Comparison of ENCODE assay signal across 11 cellular contexts in genomic region chr12:46387697-46388096, GRCh38. TPM values are rescaled to one million over a fixed set of nuclear protein-coding genes. Genes with fewer than 3 reads are reported as not detected.
DNase-seq lines count a peak whose midpoint lies in the region; ATAC-seq and TF ChIP-seq lines count a peak whose summit lies in the region.
"Had no signal": no experiment of that assay in that cellular context is flagged by ENCODE, and none has a peak within 500 bp of the region (broad histone marks: within the 10 kb centered on the region; RNA-seq: fewer than 3 reads in every experiment).

No MANE protein-coding gene starts in this region.

- no peaks in the 10 kb centered on the region for H3K27me3 ChIP-seq in esophagus squamous epithelium

- TF ChIP-seq POLR2A in esophagus squamous epithelium (IDR thresholded peaks at IDR 0.05): no peak

- H3K36me3 Mint-ChIP-seq in activated CD4-positive, alpha-beta T cell treated with anti-CD3 and anti-CD28 coated beads, Interleukin-2, amount 10 ng/mL, durations not matched to agents 24 days and 14 days (ENCODE audit: low read depth): peaks cover 20% of the 10 kb centered on the region
- H3K36me3 Mint-ChIP-seq in stimulated activated effector memory CD8-positive, alpha-beta T cell treated with anti-CD3 and anti-CD28 coated beads, Interleukin-12 subunit alpha, Interleukin-12 subunit beta, amount 100 ng/mL, for 72 hours: peaks cover 13% of the 10 kb centered on the region

- H3K4me1 ChIP-seq in esophagus squamous epithelium: peaks cover 36 to 87% (median 63%) of the 10 kb centered on the region in 3 donors

- no peaks in the 10 kb centered on the region for H3K9me3 Mint-ChIP-seq in activated CD4-positive, alpha-beta T cell treated with anti-CD3 and anti-CD28 coated beads, Interleukin-2, amount 10 ng/mL, durations not matched to agents 24 days and 14 days
- H3K9me3 Mint-ChIP-seq in stimulated activated effector memory CD8-positive, alpha-beta T cell treated with anti-CD3 and anti-CD28 coated beads, Interleukin-12 subunit alpha, Interleukin-12 subunit beta, amount 100 ng/mL, for 72 hours: no peaks in the 10 kb centered on the region

- H3K36me3 ChIP-seq in esophagus squamous epithelium: no peaks in the 10 kb centered on the region

- no peaks in the 10 kb centered on the region for H3K9me3 ChIP-seq in esophagus squamous epithelium

- TF ChIP-seq CTCF in esophagus squamous epithelium (IDR thresholded peaks at IDR 0.05): no peak

- H3K4me3 ChIP-seq in esophagus squamous epithelium: no peak overlapping the region

- H3K27me3 Mint-ChIP-seq in activated CD4-positive, alpha-beta T cell treated with anti-CD3 and anti-CD28 coated beads, Interleukin-2, amount 10 ng/mL, durations not matched to agents 24 days and 14 days: no peaks in the 10 kb centered on the region

- peak; percentile 60 for ATAC-seq in stimulated activated effector memory CD8-positive, alpha-beta T cell treated with anti-CD3 and anti-CD28 coated beads, Interleukin-12 subunit alpha, Interleukin-12 subunit beta, amount 100 ng/mL, for 72 hours
- ATAC-seq in esophagus mucosa: no peak

- H3K4me3 Mint-ChIP-seq in activated CD4-positive, alpha-beta T cell treated with anti-CD3 and anti-CD28 coated beads, Interleukin-2, amount 10 ng/mL, durations not matched to agents 24 days and 14 days: peak overlapping the region; percentile 65
- peak overlapping the region; percentile 22 for H3K4me3 Mint-ChIP-seq in stimulated activated effector memory CD8-positive, alpha-beta T cell treated with anti-CD3 and anti-CD28 coated beads, Interleukin-12 subunit alpha, Interleukin-12 subunit beta, amount 100 ng/mL, for 72 hours

- DNase-seq in activated CD4-positive, alpha-beta T cell treated with anti-CD3 and anti-CD28 coated beads, Interleukin-2, amount 10 ng/mL, durations not matched to agents 24 days and 14 days: peak; percentile 67
- DNase-seq in activated CD4-positive, alpha-beta T cell treated with anti-CD3 and anti-CD28 coated beads for 4 hours: no peak
- DNase-seq in M059J (ENCODE audit: low read depth) (peak; percentile 56), esophagus squamous epithelium (lab: John Stamatoyannopoulos, UW) (no peak), Kasumi-1 (lab: John Stamatoyannopoulos, UW) (no peak)
- DNase-seq in stimulated activated effector memory CD8-positive, alpha-beta T cell treated with anti-CD3 and anti-CD28 coated beads, Interleukin-12 subunit alpha, Interleukin-12 subunit beta, amount 100 ng/mL, for 72 hours (ENCODE audit: low spot score in 2 of 2): peak; percentile 16 to 72
- DNase-seq in effector CD8-positive, alpha-beta T cell (lab: John Stamatoyannopoulos, UW): no peak
- DNase-seq: glutamatergic neuron; NCI-H2081; stimulated activated CD4-positive, alpha-beta T cell treated with anti-CD3 and anti-CD28 coated beads, Interleukin-4, amount 100 ng/mL, for 24 hours had no signal

- WGBS in esophagus squamous epithelium, 2 donors: 80 to 87% methylated on average over 6 to 7 of the region's 7 CpGs

- H3K27ac ChIP-seq in esophagus squamous epithelium: peak overlapping the region; percentile 44 to 100 (median 84)

- H3K27ac Mint-ChIP-seq in activated CD4-positive, alpha-beta T cell treated with anti-CD3 and anti-CD28 coated beads, Interleukin-2, amount 10 ng/mL, durations not matched to agents 24 days and 14 days: peak overlapping the region; percentile 81
- H3K27ac Mint-ChIP-seq in stimulated activated effector memory CD8-positive, alpha-beta T cell treated with anti-CD3 and anti-CD28 coated beads, Interleukin-12 subunit alpha, Interleukin-12 subunit beta, amount 100 ng/mL, for 72 hours: no peak overlapping the region

- peaks cover 44% of the 10 kb centered on the region for H3K4me1 Mint-ChIP-seq in activated CD4-positive, alpha-beta T cell treated with anti-CD3 and anti-CD28 coated beads, Interleukin-2, amount 10 ng/mL, durations not matched to agents 24 days and 14 days
- H3K4me1 Mint-ChIP-seq in stimulated activated effector memory CD8-positive, alpha-beta T cell treated with anti-CD3 and anti-CD28 coated beads, Interleukin-12 subunit alpha, Interleukin-12 subunit beta, amount 100 ng/mL, for 72 hours: peaks cover 40% of the 10 kb centered on the region

- intact Hi-C loops in activated CD4-positive, alpha-beta T cell treated with anti-CD3 and anti-CD28 coated beads, Interleukin-2, amount 10 ng/mL, durations not matched to agents 24 days and 14 days (cut with micrococcal nuclease): loop anchor here (2.0 kb wide), 1 partner anchor 19 kb away; no protein-coding TSS in a partner anchor
- intact Hi-C loops in esophagus squamous epithelium (cut with DNase I): no loop called here

RNA-seq across cellular contexts. Expression of gene SLC38A2, which starts 15.1 kb away (rescaled TPM):
- 158 and 168 TPM in 2 replicates for total RNA-seq in activated CD4-positive, alpha-beta T cell treated with anti-CD3 and anti-CD28 coated beads, Interleukin-2, amount 10 ng/mL, durations not matched to agents 24 days and 14 days
- 447 and 744 TPM in 2 replicates for total RNA-seq in M059J (2014; rRNA removed; shearing (Covaris generic))
- 100 to 1,000 TPM; 242 to 468 (median 286) TPM for total RNA-seq in esophagus squamous epithelium
- 245 TPM for total RNA-seq in esophagus mucosa

Comparison
In these comparisons a context has a peak if more than half of its experiments do, and no peak if none do; other contexts are left out.
1. DNase-seq: peak in activated CD4-positive, alpha-beta T cell treated with anti-CD3 and anti-CD28 coated beads, Interleukin-2, amount 10 ng/mL, durations not matched to agents 24 days and 14 days (single experiment), M059J (single experiment) and stimulated activated effector memory CD8-positive, alpha-beta T cell treated with anti-CD3 and anti-CD28 coated beads, Interleukin-12 subunit alpha, Interleukin-12 subunit beta, amount 100 ng/mL, for 72 hours (2 of 2); none in activated CD4-positive, alpha-beta T cell treated with anti-CD3 and anti-CD28 coated beads for 4 hours (0 of 2), esophagus squamous epithelium (single experiment), Kasumi-1 (0 of 2) and effector CD8-positive, alpha-beta T cell (single experiment).